ENCODE assay signal across 23 cellular contexts in the genomic region with DNA sequence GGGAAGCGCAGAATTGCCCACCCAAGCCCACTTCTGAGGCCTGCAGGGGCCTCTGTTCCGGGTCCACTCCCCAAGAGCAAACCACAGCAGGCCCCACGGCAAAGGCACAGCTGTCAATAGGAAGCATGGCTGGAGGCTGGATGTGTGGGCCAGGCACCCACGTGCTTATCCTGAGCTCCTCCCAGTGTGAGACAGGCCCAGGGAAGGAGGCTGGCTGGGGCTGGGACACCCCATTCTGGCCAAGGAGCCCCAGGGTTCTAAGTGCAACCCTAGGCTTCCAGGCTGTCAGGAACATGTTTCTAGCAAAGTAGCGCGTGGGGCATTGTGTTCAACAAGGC. TPM values are rescaled to one million over a fixed set of nuclear protein-coding genes. Genes with fewer than 3 reads are reported as not detected.
"Had no signal": no experiment of that assay in that cellular context is flagged by ENCODE, and none has a peak within 500 bp of the region (broad histone marks: within the 10 kb centered on the region; RNA-seq: fewer than 3 reads in every experiment).

No MANE protein-coding gene starts in this region.

- H3K36me3 ChIP-seq: lower lobe of right lung, prostate gland, vagina had no signal

- H3K4me3 ChIP-seq: body of pancreas, lower lobe of right lung, prostate gland, vagina had no signal

- ATAC-seq: body of pancreas, lower lobe of right lung, sciatic nerve, WTC11 had no signal

- H3K27ac Mint-ChIP-seq: activated naive CD4-positive, alpha-beta T cell treated with anti-CD3 and anti-CD28 coated beads, Interleukin-2, amount 50 U/mL, for 24 hours; dendritic cell treated with granulocyte-macrophage colony-stimulating factor and Interleukin-4, amounts not matched to agents 40 ng/mL and 50 ng/mL, for 4 days; stimulated activated naive CD8-positive, alpha-beta T cell treated with anti-CD3 and anti-CD28 coated beads, Interleukin-15, Interleukin-2, amounts not matched to agents 100 ng/mL and 50 ng/mL, for 24 hours; WTC11 had no signal

- H3K4me3 Mint-ChIP-seq: activated naive CD4-positive, alpha-beta T cell treated with anti-CD3 and anti-CD28 coated beads, Interleukin-2, amount 50 U/mL, for 24 hours; central memory CD8-positive, alpha-beta T cell; dendritic cell treated with granulocyte-macrophage colony-stimulating factor and Interleukin-4, amounts not matched to agents 40 ng/mL and 50 ng/mL, for 4 days; natural killer cell; stimulated activated naive CD8-positive, alpha-beta T cell treated with anti-CD3 and anti-CD28 coated beads, Interleukin-15, Interleukin-2, amounts not matched to agents 100 ng/mL and 50 ng/mL, for 24 hours; WTC11 had no signal

- H3K4me1 ChIP-seq: prostate gland had no signal

- H3K36me3 Mint-ChIP-seq: activated naive CD4-positive, alpha-beta T cell treated with anti-CD3 and anti-CD28 coated beads, Interleukin-2, amount 50 U/mL, for 24 hours; natural killer cell; WTC11 had no signal

- H3K9me3 Mint-ChIP-seq: activated naive CD4-positive, alpha-beta T cell treated with anti-CD3 and anti-CD28 coated beads, Interleukin-2, amount 50 U/mL, for 24 hours; central memory CD8-positive, alpha-beta T cell; dendritic cell treated with granulocyte-macrophage colony-stimulating factor and Interleukin-4, amounts not matched to agents 40 ng/mL and 50 ng/mL, for 4 days; natural killer cell; stimulated activated naive CD8-positive, alpha-beta T cell treated with anti-CD3 and anti-CD28 coated beads, Interleukin-15, Interleukin-2, amounts not matched to agents 100 ng/mL and 50 ng/mL, for 24 hours; WTC11 had no signal

- DNase-seq: activated CD4-positive, alpha-beta T cell treated with anti-CD3 and anti-CD28 coated beads for 48 hours; activated effector memory CD4-positive, alpha-beta T cell treated with Interleukin-2 at 50 U/mL for 16 hours; activated T-cell treated with anti-CD3 and anti-CD28 coated beads, Interleukin-2, amount 50 U/mL, for 1 hour; body of pancreas; erythroblast; hippocampal formation; lower lobe of right lung; natural killer cell; nucleus accumbens; stimulated activated CD4-positive, alpha-beta T cell treated with anti-CD3 and anti-CD28 coated beads, Interleukin-4, amount 100 ng/mL, for 1 hour; stimulated activated CD8-positive, alpha-beta memory T cell treated with anti-CD3 and anti-CD28 coated beads, Interleukin-4, amount 100 ng/mL, for 48 hours; T-helper 1 cell had no signal

- H3K27ac ChIP-seq: lower lobe of right lung, prostate gland, vagina had no signal

- H3K27me3 ChIP-seq: body of pancreas, vagina had no signal

- H3K9me3 ChIP-seq: body of pancreas, lower lobe of right lung, prostate gland, vagina had no signal

- H3K27me3 Mint-ChIP-seq: activated naive CD4-positive, alpha-beta T cell treated with anti-CD3 and anti-CD28 coated beads, Interleukin-2, amount 50 U/mL, for 24 hours; central memory CD8-positive, alpha-beta T cell; stimulated activated naive CD8-positive, alpha-beta T cell treated with anti-CD3 and anti-CD28 coated beads, Interleukin-15, Interleukin-2, amounts not matched to agents 100 ng/mL and 50 ng/mL, for 24 hours had no signal

RNA-seq across cellular contexts. Expression of a gene that starts 6.0 kb away (rescaled TPM):
- total RNA-seq: natural killer cell, vagina had no signal

RNA-seq across cellular contexts. Expression of a gene that starts 30.1 kb away (rescaled TPM):
- total RNA-seq: body of pancreas, glomerular endothelial cell, kidney epithelial cell, lower lobe of right lung, natural killer cell, prostate gland, sciatic nerve, vagina, WTC11 had no signal
- polyA plus RNA-seq: thymus had no signal
